In the genomic region with DNA sequence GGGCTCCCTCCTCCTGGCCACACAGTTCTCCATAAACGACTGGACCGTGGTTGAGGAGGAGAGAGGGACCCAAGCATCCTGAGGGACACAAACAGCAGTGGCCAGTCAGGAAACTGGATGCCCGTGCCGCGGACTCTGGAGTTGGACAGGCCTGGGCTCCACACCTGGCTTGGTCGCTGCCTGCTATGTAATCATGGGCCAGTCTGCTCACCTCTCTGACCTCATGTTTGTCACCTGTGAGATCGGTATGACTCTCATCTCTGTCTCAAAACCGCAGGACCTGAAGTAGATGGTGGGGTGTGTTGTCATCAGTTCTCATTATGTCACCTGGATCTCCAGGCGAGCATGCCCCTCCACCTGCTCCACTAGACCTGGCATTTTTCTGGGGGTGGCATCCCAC, we compare ENCODE assay signal across 13 cellular contexts. TPM values are rescaled to one million over a fixed set of nuclear protein-coding genes. Genes with fewer than 3 reads are reported as not detected.
DNase-seq lines count a peak whose midpoint lies in the region; ATAC-seq and TF ChIP-seq lines count a peak whose summit lies in the region.
"Had no signal": no experiment of that assay in that cellular context is flagged by ENCODE, and none has a peak within 500 bp of the region (broad histone marks: within the 10 kb centered on the region; RNA-seq: fewer than 3 reads in every experiment).

No MANE protein-coding gene starts in this region.

- no peaks in the 10 kb centered on the region for H3K36me3 Mint-ChIP-seq in activated CD4-positive, alpha-beta T cell treated with anti-CD3 and anti-CD28 coated beads for 36 hours (ENCODE audit: low read depth)
- H3K36me3 Mint-ChIP-seq: CD4-positive, CD25-positive, alpha-beta regulatory T cell; type B pancreatic cell had no signal

- H3K4me1 ChIP-seq in gastroesophageal sphincter (peaks cover 11 to 100% (median 47%) of the 10 kb centered on the region in 3 donors), smooth muscle cell (ENCODE audit: low read depth) (peaks cover 48% of the 10 kb centered on the region)

- H2AFZ ChIP-seq in smooth muscle cell (ENCODE audit: low read depth), result no peak overlapping the region

- H3K4me2 ChIP-seq in smooth muscle cell, result peak overlapping the region; percentile 64

- DNase-seq in GM10248 (ENCODE audit: extremely low spot score) (peak; percentile 52), NCI-H510A treated with DMSO at 0.1 percent for 48 hours (lab: John Stamatoyannopoulos, UW) (peak; percentile 55), smooth muscle cell (lab: John Stamatoyannopoulos, UW; ENCODE audit: unreplicated experiment) (no peak), NCI-H345 (lab: John Stamatoyannopoulos, UW) (no peak), NCI-H446 treated with DMSO at 0.1 percent for 48 hours (lab: John Stamatoyannopoulos, UW) (no peak)
- DNase-seq in activated CD4-positive, alpha-beta T cell treated with anti-CD3 and anti-CD28 coated beads for 36 hours, result no peak
- DNase-seq in activated CD4-positive, CD25-positive, alpha-beta regulatory T cell treated with anti-CD3 and anti-CD28 coated beads, Interleukin-2, amount 50 U/mL, for 72 hours, result no peak
- DNase-seq: CD4-positive, CD25-positive, alpha-beta regulatory T cell; MM.1S; RPMI8226; stimulated activated CD4-positive, alpha-beta T cell treated with anti-CD3 and anti-CD28 coated beads, Interleukin-4, amount 100 ng/mL, for 24 hours had no signal

- no peak for TF ChIP-seq EP300 in gastroesophageal sphincter (IDR thresholded peaks at IDR 0.05)

- WGBS in gastroesophageal sphincter (ENCODE audit: low coverage in 1 of 2), 2 donors, result 77 to 93% methylated on average over 3 of the region's 9 CpGs
- 87% methylated on average over 9 of the region's 9 CpGs for WGBS in smooth muscle cell (ENCODE audit: low lambda C conversion rate)

- H3K36me3 ChIP-seq in gastroesophageal sphincter (no peaks in the 10 kb centered on the region), smooth muscle cell (ENCODE audit: low read depth) (no peaks in the 10 kb centered on the region)

- peaks cover 25% of the 10 kb centered on the region for H3F3A ChIP-seq in smooth muscle cell (ENCODE audit: low read depth)

- POLR2A ChIA-PET in GM10248 (lab: Yijun Ruan, JAX), result interaction anchor here (0.6 to 1.0 kb wide), 2 partner anchors 27 to 226 kb away, joined by 3 to 11 read pairs; no protein-coding TSS in a partner anchor
- POLR2A ChIA-PET in activated CD4-positive, alpha-beta T cell treated with anti-CD3 and anti-CD28 coated beads for 36 hours (lab: Charles Lee), result no interaction called here

- TF ChIP-seq CTCF in GM10248 (IDR thresholded peaks at IDR 0.05; ENCODE audit: control extremely low read depth, extremely low read depth, low read depth, missing control alignments), result no peak
- TF ChIP-seq CTCF in gastroesophageal sphincter (IDR thresholded peaks at IDR 0.05), result no peak
- no peak for TF ChIP-seq CTCF in smooth muscle cell (IDR thresholded peaks at IDR 0.05; ENCODE audit: borderline replicate concordance, insufficient read depth, poor library complexity, severe bottlenecking)

- no peaks in the 10 kb centered on the region for H3K27me3 ChIP-seq in gastroesophageal sphincter
- no peaks in the 10 kb centered on the region for H3K27me3 ChIP-seq in smooth muscle cell (ENCODE audit: low read depth)

- CTCF ChIA-PET in GM10248 (lab: Yijun Ruan, JAX), result interaction anchor here (0.9 to 11.6 kb wide), 4 partner anchors 8 to 27 kb away, joined by 3 to 136 read pairs (median 76); no protein-coding TSS in a partner anchor
- CTCF ChIA-PET in activated CD4-positive, alpha-beta T cell treated with anti-CD3 and anti-CD28 coated beads for 36 hours (lab: Charles Lee), result interaction anchor here (0.7 kb wide), 1 partner anchor 12 kb away, joined by 3 read pairs; no protein-coding TSS in a partner anchor

- H3K9me3 Mint-ChIP-seq in activated CD4-positive, alpha-beta T cell treated with anti-CD3 and anti-CD28 coated beads for 36 hours (ENCODE audit: low read depth), result no peaks in the 10 kb centered on the region
- H3K9me3 Mint-ChIP-seq: CD4-positive, CD25-positive, alpha-beta regulatory T cell; type B pancreatic cell had no signal

- no peak overlapping the region for H3K9ac ChIP-seq in smooth muscle cell (ENCODE audit: low read depth)

- no peak overlapping the region for H3K4me3 Mint-ChIP-seq in activated CD4-positive, alpha-beta T cell treated with anti-CD3 and anti-CD28 coated beads for 36 hours
- H3K4me3 Mint-ChIP-seq: type B pancreatic cell had no signal

- H3K27ac ChIP-seq in gastroesophageal sphincter, result peak overlapping the region in 3 of 4 donors; percentile 91 to 94 (median 93)
- H3K27ac ChIP-seq in smooth muscle cell (ENCODE audit: low read depth), result peak overlapping the region; percentile 99

- ATAC-seq in gastroesophageal sphincter, result no peak
- no peak for ATAC-seq in activated CD4-positive, alpha-beta T cell treated with anti-CD3 and anti-CD28 coated beads for 36 hours

- H3K4me3 ChIP-seq in gastroesophageal sphincter (no peak overlapping the region), smooth muscle cell (no peak overlapping the region)

- H3K27me3 Mint-ChIP-seq in activated CD4-positive, alpha-beta T cell treated with anti-CD3 and anti-CD28 coated beads for 36 hours, result peaks cover 4% of the 10 kb centered on the region
- H3K27me3 Mint-ChIP-seq: CD4-positive, CD25-positive, alpha-beta regulatory T cell; type B pancreatic cell had no signal

- no peaks in the 10 kb centered on the region for H3K9me3 ChIP-seq in gastroesophageal sphincter
- H3K9me3 ChIP-seq in smooth muscle cell (replicated peaks; ENCODE audit: low read depth), result no peaks in the 10 kb centered on the region

- H3K27ac Mint-ChIP-seq in activated CD4-positive, alpha-beta T cell treated with anti-CD3 and anti-CD28 coated beads for 36 hours, result no peak overlapping the region

- peaks cover 86% of the 10 kb centered on the region for H3K79me2 ChIP-seq in smooth muscle cell (ENCODE audit: low read depth)

- no peak for TF ChIP-seq POLR2A in gastroesophageal sphincter (IDR thresholded peaks at IDR 0.05)

- H3K4me1 Mint-ChIP-seq in activated CD4-positive, alpha-beta T cell treated with anti-CD3 and anti-CD28 coated beads for 36 hours, result peaks cover 14% of the 10 kb centered on the region

- H4K20me1 ChIP-seq in smooth muscle cell (ENCODE audit: low read depth), result peaks cover 92% of the 10 kb centered on the region

- intact Hi-C loops in activated CD4-positive, alpha-beta T cell treated with anti-CD3 and anti-CD28 coated beads for 36 hours (cut with DNase I, micrococcal nuclease), result no loop called here

RNA-seq across cellular contexts. Expression of a gene that starts 14.5 kb away (rescaled TPM):
- 10 to 100 TPM; 30.0 to 50.7 (median 35.1) TPM for total RNA-seq in gastroesophageal sphincter
- total RNA-seq in smooth muscle cell, result 85.5 and 103 TPM in 2 replicates
- 139 and 175 TPM in 2 replicates for polyA plus RNA-seq in smooth muscle cell
- total RNA-seq in activated CD4-positive, alpha-beta T cell treated with anti-CD3 and anti-CD28 coated beads for 36 hours, result 1 to 10 TPM in 1 of 2 experiments, under 1 TPM in 1; 0.82 to 1.1 TPM

Comparison
In these comparisons a context has a peak if more than half of its experiments do, and no peak if none do; other contexts are left out.
1. DNase-seq: peak in GM10248 (single experiment) and NCI-H510A treated with DMSO at 0.1 percent for 48 hours (single experiment); none in smooth muscle cell (single experiment), NCI-H345 (single experiment), activated CD4-positive, alpha-beta T cell treated with anti-CD3 and anti-CD28 coated beads for 36 hours (single experiment), activated CD4-positive, CD25-positive, alpha-beta regulatory T cell treated with anti-CD3 and anti-CD28 coated beads, Interleukin-2, amount 50 U/mL, for 72 hours (single experiment) and NCI-H446 treated with DMSO at 0.1 percent for 48 hours (single experiment).
2. RNA of a gene that starts 14.5 kb away (total RNA-seq): 85.5 to 103 TPM in smooth muscle cell and 30.0 to 50.7 TPM in gastroesophageal sphincter; 0.82 to 1.1 TPM in activated CD4-positive, alpha-beta T cell treated with anti-CD3 and anti-CD28 coated beads for 36 hours; every median in the first group is over 10 times any median in the second.